In the genomic region with DNA sequence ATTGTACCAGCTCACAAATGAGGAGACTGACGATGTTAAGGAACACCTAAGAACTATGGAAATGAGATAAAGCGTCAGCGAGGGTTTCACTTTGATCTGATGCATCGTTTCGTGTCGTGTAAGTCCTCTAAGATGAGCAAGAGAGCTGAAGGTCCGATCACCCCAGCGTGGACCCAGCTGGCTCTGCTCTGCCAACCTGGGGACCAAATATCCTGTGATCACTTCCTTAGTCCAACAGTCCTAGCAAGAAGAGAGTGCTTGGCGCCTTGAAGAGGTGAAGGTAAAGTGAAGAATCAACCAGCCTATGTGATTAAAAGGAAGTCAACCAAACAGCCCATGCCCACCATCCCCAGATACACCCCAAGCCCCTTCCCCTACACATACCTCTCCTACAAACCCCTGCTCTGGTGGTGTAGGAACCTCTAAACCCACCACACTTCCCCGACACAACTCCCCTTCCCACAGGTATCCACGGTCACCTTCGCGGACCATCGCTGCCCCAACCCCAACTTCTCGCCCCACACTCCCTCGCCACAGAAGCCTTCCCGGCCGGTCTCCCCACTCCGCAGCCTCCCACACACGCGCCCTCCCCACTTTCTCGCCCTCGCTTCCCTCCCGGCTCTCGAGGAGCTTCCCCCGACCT, we compare ENCODE assay signal across 8 cellular contexts. TPM values are rescaled to one million over a fixed set of nuclear protein-coding genes. Genes with fewer than 3 reads are reported as not detected.
DNase-seq lines count a peak whose midpoint lies in the region; ATAC-seq and TF ChIP-seq lines count a peak whose summit lies in the region.

No MANE protein-coding gene starts in this region.

- H3K4me3 Mint-ChIP-seq in activated T-cell treated with anti-CD3 and anti-CD28 coated beads, Interleukin-2, amount 50 U/mL, for 24 hours = peak overlapping the region; percentile 99

- no peak for TF ChIP-seq CTCF in fibroblast of villous mesenchyme (IDR thresholded peaks at IDR 0.05; ENCODE audit: insufficient read depth, low read depth, low read length)

- no peaks in the 10 kb centered on the region for H3K9me3 Mint-ChIP-seq in activated T-cell treated with anti-CD3 and anti-CD28 coated beads, Interleukin-2, amount 50 U/mL, for 24 hours

- DNase-seq in activated CD4-positive, CD25-positive, alpha-beta regulatory T cell treated with anti-CD3 and anti-CD28 coated beads, Interleukin-2, amount 50 U/mL, for 16 hours (ENCODE audit: low read depth, low spot score) = peak; percentile 17
- DNase-seq in activated CD4-positive, CD25-positive, alpha-beta regulatory T cell (lab: John Stamatoyannopoulos, UW) = no peak
- DNase-seq in Kasumi-1 (lab: John Stamatoyannopoulos, UW) (peak; percentile 25 to 45), fibroblast of villous mesenchyme (ENCODE audit: low read depth) (peak; percentile 37), pons (ENCODE audit: low spot score) (peak; percentile 17)
- peak; percentile 60 for DNase-seq in activated T-cell treated with anti-CD3 and anti-CD28 coated beads, Interleukin-2, amount 50 U/mL, for 24 hours
- no peak for DNase-seq in NK-92 treated with Interleukin-12 subunit alpha and Interleukin-12 subunit beta, amount 100 ng/mL, for 24 hours (lab: John Stamatoyannopoulos, UW)

- H3K4me3 ChIP-seq in fibroblast of villous mesenchyme (ENCODE audit: low read depth, low read length) = peak overlapping the region; percentile 98

- peaks cover 44% of the 10 kb centered on the region for H3K4me1 Mint-ChIP-seq in activated T-cell treated with anti-CD3 and anti-CD28 coated beads, Interleukin-2, amount 50 U/mL, for 24 hours (ENCODE audit: low read depth)

- no peaks in the 10 kb centered on the region for H3K27me3 Mint-ChIP-seq in activated T-cell treated with anti-CD3 and anti-CD28 coated beads, Interleukin-2, amount 50 U/mL, for 24 hours

- ATAC-seq in GM19467 (IDR thresholded peaks at IDR 0.05; ENCODE audit: unreplicated experiment) = no peak

- H3K36me3 Mint-ChIP-seq in activated T-cell treated with anti-CD3 and anti-CD28 coated beads, Interleukin-2, amount 50 U/mL, for 24 hours (ENCODE audit: low read depth) = peaks cover 47% of the 10 kb centered on the region

- H3K27ac Mint-ChIP-seq in activated T-cell treated with anti-CD3 and anti-CD28 coated beads, Interleukin-2, amount 50 U/mL, for 24 hours = peak overlapping the region; percentile 100

RNA-seq across cellular contexts. Expression of gene UPF2, which starts 0.7 kb away (rescaled TPM):
- total RNA-seq in fibroblast of villous mesenchyme = 14.2 and 19.0 TPM in 2 replicates

RNA-seq across cellular contexts. Expression of gene DHTKD1, which starts 26.9 kb away (rescaled TPM):
- 20.6 and 30.7 TPM in 2 replicates for total RNA-seq in fibroblast of villous mesenchyme

Comparison
In these comparisons a context has a peak if more than half of its experiments do, and no peak if none do; other contexts are left out.
1. DNase-seq: peak in activated CD4-positive, CD25-positive, alpha-beta regulatory T cell treated with anti-CD3 and anti-CD28 coated beads, Interleukin-2, amount 50 U/mL, for 16 hours (single experiment), Kasumi-1 (2 of 2), activated T-cell treated with anti-CD3 and anti-CD28 coated beads, Interleukin-2, amount 50 U/mL, for 24 hours (single experiment), fibroblast of villous mesenchyme (single experiment) and pons (single experiment); none in activated CD4-positive, CD25-positive, alpha-beta regulatory T cell (0 of 4) and NK-92 treated with Interleukin-12 subunit alpha and Interleukin-12 subunit beta, amount 100 ng/mL, for 24 hours (single experiment).